In genomic region chr1:5770981-5771765, GRCh38 we compare ENCODE assay signal across 11 cellular contexts.
A peak's percentile ranks its signal among the peaks of the same experiment; 100 is the strongest.
DNase-seq lines count a peak whose midpoint lies in the region; ATAC-seq, FAIRE-seq and TF ChIP-seq lines count a peak whose summit lies in the region.
"Had no signal": no experiment of that assay in that cellular context is flagged by ENCODE, and none has a peak within 500 bp of the region (broad histone marks: within the 10 kb centered on the region; RNA-seq: fewer than 3 reads in every experiment).

No MANE protein-coding gene starts in this region.

- H3K36me3 ChIP-seq in cardiac muscle cell: no peaks in the 10 kb centered on the region
- H3K36me3 ChIP-seq in testis (ENCODE audit: low read depth, missing control alignments): no peaks in the 10 kb centered on the region

- H3K9me3 ChIP-seq in cardiac muscle cell (ENCODE audit: low read depth): no peaks in the 10 kb centered on the region
- H3K9me3 ChIP-seq in testis: no peaks in the 10 kb centered on the region
- H3K9me3 ChIP-seq: A549 had no signal

- ATAC-seq in HG03135 (IDR thresholded peaks at IDR 0.05; ENCODE audit: unreplicated experiment): no peak
- ATAC-seq: A549, GM12878 had no signal

- no peak for FAIRE-seq in GM19239 (lab: Jason Lieb, UNC)
- FAIRE-seq: A549, GM12878 had no signal

- no peak for TF ChIP-seq POLR2A in testis (IDR thresholded peaks at IDR 0.05)

- H3K4me3 ChIP-seq in cardiac muscle cell: no peak overlapping the region
- H3K4me3 ChIP-seq in testis: no peak overlapping the region
- H3K4me3 ChIP-seq: A549, GM12878 had no signal

- TF ChIP-seq CTCF in cardiac muscle cell (IDR thresholded peaks at IDR 0.05; ENCODE audit: low read depth, low read length) (no peak), testis (IDR thresholded peaks at IDR 0.05) (no peak)

- peaks cover 13% of the 10 kb centered on the region for H3K27me3 ChIP-seq in cardiac muscle cell
- no peaks in the 10 kb centered on the region for H3K27me3 ChIP-seq in testis

- no peaks in the 10 kb centered on the region for H3K4me1 ChIP-seq in cardiac muscle cell (ENCODE audit: low read depth)
- H3K4me1 ChIP-seq in testis: peaks cover 36% of the 10 kb centered on the region
- H3K4me1 ChIP-seq: A549 had no signal

- 38 to 46% methylated on average over 3 to 23 of the region's 23 CpGs for WGBS in testis, 2 donors

- H3K27ac ChIP-seq in cardiac muscle cell (no peak overlapping the region), testis (peak overlapping the region; percentile 16 to 93)
- H3K27ac ChIP-seq: A549 had no signal

- intact Hi-C loops in testis (cut with DNase I; ENCODE audit: low total_unique reads): no loop called here

- DNase-seq in NCI-H1436 (lab: John Stamatoyannopoulos, UW) (peak; percentile 4), NCI-H1436 treated with DMSO at 0.1 percent for 48 hours (lab: John Stamatoyannopoulos, UW) (no peak), RPMI8226 (peak; percentile 58), cardiac muscle cell (ENCODE audit: low read depth in 1 of 2, low spot score in 1 of 2) (peak; percentile 3 to 35), testis (peak; percentile 74), GM19239 (ENCODE audit: insufficient read length, low spot score) (no peak), NCI-H774 (lab: John Stamatoyannopoulos, UW) (no peak)
- DNase-seq: activated CD4-positive, alpha-beta T cell treated with anti-CD3 and anti-CD28 coated beads, Interleukin-2, amount 50 U/mL, for 4 hours had no signal

Comparison
In these comparisons a context has a peak if more than half of its experiments do, and no peak if none do; other contexts are left out.
1. DNase-seq: peak in NCI-H1436 (single experiment), RPMI8226 (single experiment), cardiac muscle cell (2 of 2) and testis (single experiment); none in NCI-H1436 treated with DMSO at 0.1 percent for 48 hours (single experiment), GM19239 (single experiment) and NCI-H774 (single experiment).